Comparison of ENCODE assay signal across 2 cellular contexts in the genomic region with DNA sequence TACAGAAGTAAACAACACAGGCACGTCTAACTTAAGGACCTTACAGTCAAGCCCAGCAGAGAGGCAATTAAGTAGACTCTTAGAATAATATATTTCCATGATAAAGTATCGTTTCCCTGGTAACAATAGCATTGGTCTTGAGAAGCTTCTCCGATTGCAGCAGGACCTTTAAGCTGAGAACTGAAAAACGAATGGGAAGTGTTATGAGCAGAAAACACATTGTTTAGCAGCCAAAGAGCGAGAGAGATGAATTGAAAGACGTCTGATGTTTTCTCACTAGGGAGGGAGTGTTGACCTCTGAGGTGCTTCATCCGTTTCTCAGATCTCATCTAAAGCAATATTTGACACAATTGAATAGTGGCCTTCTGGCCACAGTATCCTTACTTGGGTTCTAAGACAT.
TF ChIP-seq lines count a peak whose summit lies in the region.

No MANE protein-coding gene starts in this region.

TF ChIP-seq in SK-N-SH, 30 proteins besides CTCF, POLR2A, EP300 and RAD21 (continued from another document):
- TF ChIP-seq EZH2phosphoT487 (IDR thresholded peaks at IDR 0.05; ENCODE audit: borderline replicate concordance, low read depth): no peak
- no peak for TF ChIP-seq FOSL2 (IDR thresholded peaks at IDR 0.05; ENCODE audit: borderline replicate concordance, low read depth)
- no peak for TF ChIP-seq RCOR1 (IDR thresholded peaks at IDR 0.05; ENCODE audit: low read length)
- TF ChIP-seq GABPA (IDR thresholded peaks at IDR 0.05; ENCODE audit: low read depth): no peak
- TF ChIP-seq ELF1 (IDR thresholded peaks at IDR 0.05): no peak
- no peak for TF ChIP-seq MXI1 (IDR thresholded peaks at IDR 0.05; ENCODE audit: low read depth, low read length)
- no peak for TF ChIP-seq GATA2 (CRISPR knock-in tag; IDR thresholded peaks at IDR 0.05)
- TF ChIP-seq, protein P1, sequence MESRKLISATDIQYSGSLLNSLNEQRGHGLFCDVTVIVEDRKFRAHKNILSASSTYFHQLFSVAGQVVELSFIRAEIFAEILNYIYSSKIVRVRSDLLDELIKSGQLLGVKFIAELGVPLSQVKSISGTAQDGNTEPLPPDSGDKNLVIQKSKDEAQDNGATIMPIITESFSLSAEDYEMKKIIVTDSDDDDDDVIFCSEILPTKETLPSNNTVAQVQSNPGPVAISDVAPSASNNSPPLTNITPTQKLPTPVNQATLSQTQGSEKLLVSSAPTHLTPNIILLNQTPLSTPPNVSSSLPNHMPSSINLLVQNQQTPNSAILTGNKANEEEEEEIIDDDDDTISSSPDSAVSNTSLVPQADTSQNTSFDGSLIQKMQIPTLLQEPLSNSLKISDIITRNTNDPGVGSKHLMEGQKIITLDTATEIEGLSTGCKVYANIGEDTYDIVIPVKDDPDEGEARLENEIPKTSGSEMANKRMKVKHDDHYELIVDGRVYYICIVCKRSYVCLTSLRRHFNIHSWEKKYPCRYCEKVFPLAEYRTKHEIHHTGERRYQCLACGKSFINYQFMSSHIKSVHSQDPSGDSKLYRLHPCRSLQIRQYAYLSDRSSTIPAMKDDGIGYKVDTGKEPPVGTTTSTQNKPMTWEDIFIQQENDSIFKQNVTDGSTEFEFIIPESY (IDR thresholded peaks at IDR 0.05; ENCODE audit: borderline replicate concordance, low read depth): no peak
- no peak for TF ChIP-seq POLR2AphosphoS5 (IDR thresholded peaks at IDR 0.05; ENCODE audit: low read depth, low read length)
- TF ChIP-seq YY1 (IDR thresholded peaks at IDR 0.05; ENCODE audit: low read depth): no peak
- TF ChIP-seq MEF2A (IDR thresholded peaks at IDR 0.05; ENCODE audit: borderline replicate concordance, low read depth): no peak
- TF ChIP-seq, protein P2, sequence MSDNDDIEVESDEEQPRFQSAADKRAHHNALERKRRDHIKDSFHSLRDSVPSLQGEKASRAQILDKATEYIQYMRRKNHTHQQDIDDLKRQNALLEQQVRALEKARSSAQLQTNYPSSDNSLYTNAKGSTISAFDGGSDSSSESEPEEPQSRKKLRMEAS (IDR thresholded peaks at IDR 0.05; ENCODE audit: low read depth): no peak
- no peak for TF ChIP-seq FOXJ3 (CRISPR knock-in tag; IDR thresholded peaks at IDR 0.05)

TF ChIP-seq in SK-N-SH treated with all-trans-retinoic acid at 6 μM for 48 hours, 23 proteins besides CTCF, POLR2A, EP300 and RAD21:
- TF ChIP-seq, protein P3, sequence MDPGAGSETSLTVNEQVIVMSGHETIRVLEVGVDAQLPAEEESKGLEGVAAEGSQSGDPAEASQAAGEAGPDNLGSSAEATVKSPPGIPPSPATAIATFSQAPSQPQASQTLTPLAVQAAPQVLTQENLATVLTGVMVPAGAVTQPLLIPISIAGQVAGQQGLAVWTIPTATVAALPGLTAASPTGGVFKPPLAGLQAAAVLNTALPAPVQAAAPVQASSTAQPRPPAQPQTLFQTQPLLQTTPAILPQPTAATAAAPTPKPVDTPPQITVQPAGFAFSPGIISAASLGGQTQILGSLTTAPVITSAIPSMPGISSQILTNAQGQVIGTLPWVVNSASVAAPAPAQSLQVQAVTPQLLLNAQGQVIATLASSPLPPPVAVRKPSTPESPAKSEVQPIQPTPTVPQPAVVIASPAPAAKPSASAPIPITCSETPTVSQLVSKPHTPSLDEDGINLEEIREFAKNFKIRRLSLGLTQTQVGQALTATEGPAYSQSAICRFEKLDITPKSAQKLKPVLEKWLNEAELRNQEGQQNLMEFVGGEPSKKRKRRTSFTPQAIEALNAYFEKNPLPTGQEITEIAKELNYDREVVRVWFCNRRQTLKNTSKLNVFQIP (CRISPR knock-in tag; IDR thresholded peaks at IDR 0.05; ENCODE audit: borderline replicate concordance, low read depth): no peak
